In the genomic region with DNA sequence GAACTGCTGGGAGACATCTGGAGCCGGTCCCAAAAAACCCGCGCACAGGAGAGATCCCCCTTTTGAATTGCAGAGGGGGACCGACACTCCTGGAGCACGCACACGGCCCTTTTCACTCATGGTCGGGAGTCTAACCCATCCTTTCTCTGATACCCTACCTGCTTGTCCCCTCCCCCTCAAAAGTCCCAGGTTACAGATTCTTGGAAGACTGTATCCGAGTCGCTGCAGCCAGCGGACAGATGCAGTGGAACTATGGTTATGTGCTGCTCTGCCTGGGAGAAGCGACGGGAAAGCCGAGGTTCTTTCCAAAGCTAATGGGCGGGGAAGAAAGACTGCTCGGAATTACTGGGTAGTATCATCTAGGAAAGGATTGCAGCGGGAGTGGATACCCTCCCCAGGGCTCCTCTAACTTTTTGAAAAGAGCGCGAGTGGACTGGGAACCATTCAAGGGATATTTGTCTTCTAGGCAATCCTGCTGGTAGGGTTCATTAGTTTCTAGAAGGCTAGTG, we compare ENCODE assay signal across 7 cellular contexts. TPM values are rescaled to one million over a fixed set of nuclear protein-coding genes. Genes with fewer than 3 reads are reported as not detected.
DNase-seq lines count a peak whose midpoint lies in the region; ATAC-seq and TF ChIP-seq lines count a peak whose summit lies in the region.

No MANE protein-coding gene starts in this region.

- H3K27me3 ChIP-seq in HUES64 (ENCODE audit: insufficient read depth, low read length) (peaks cover 99% of the 10 kb centered on the region), iPS-20b (ENCODE audit: insufficient read depth, low read length) (peaks cover 99% of the 10 kb centered on the region)

- H3K27ac ChIP-seq in HUES64 (ENCODE audit: low read depth, low read length) (no peak overlapping the region), iPS-20b (ENCODE audit: low read length) (no peak overlapping the region), skin epidermis (peak overlapping the region in 11 of 21 experiments; percentile 19 to 79 (median 63))

- no peak for TF ChIP-seq CTCF in astrocyte of the spinal cord (IDR thresholded peaks at IDR 0.05; ENCODE audit: low read depth, low read length)

- H3K9ac ChIP-seq in HUES64 (ENCODE audit: low read depth, low read length) (no peak overlapping the region), iPS-20b (ENCODE audit: low read depth, low read length) (no peak overlapping the region)

- ATAC-seq in HG02571 (IDR thresholded peaks at IDR 0.05; ENCODE audit: unreplicated experiment): no peak

- no peaks in the 10 kb centered on the region for H3K9me3 ChIP-seq in HUES64 (ENCODE audit: insufficient read depth, low read depth, low read length)
- H3K9me3 ChIP-seq in iPS-20b (ENCODE audit: insufficient read depth, low read depth, low read length): no peaks in the 10 kb centered on the region; the same call in 1 of the 2 replicates

- WGBS in HUES64: 2% methylated on average over 18 of the region's 18 CpGs

- H3K36me3 ChIP-seq in HUES64 (ENCODE audit: insufficient read depth, low read length): no peaks in the 10 kb centered on the region
- no peaks in the 10 kb centered on the region for H3K36me3 ChIP-seq in iPS-20b (ENCODE audit: insufficient read depth, low read depth, low read length)

- in situ Hi-C loops in astrocyte of the spinal cord (cut with HindIII; ENCODE audit: low sequenced_read_pairs): no loop called here

- H3K4me1 ChIP-seq in HUES64 (ENCODE audit: insufficient read depth, low read length) (peaks cover 61% of the 10 kb centered on the region), iPS-20b (ENCODE audit: insufficient read depth, low read length) (peaks cover 24% of the 10 kb centered on the region)

- peak overlapping the region; percentile 58 for H3K4me3 ChIP-seq in HUES64 (ENCODE audit: low read length)
- peak overlapping the region; percentile 38 for H3K4me3 ChIP-seq in astrocyte of the spinal cord (ENCODE audit: low read depth, low read length)
- H3K4me3 ChIP-seq in iPS-20b (ENCODE audit: low read length): peak overlapping the region; percentile 42
- H3K4me3 ChIP-seq in skin epidermis: peak overlapping the region in 6 of 7 experiments; percentile 36 to 54 (median 44)

- peak; percentile 19 for DNase-seq in astrocyte of the spinal cord (ENCODE audit: low read depth, low spot score)
- no peak for DNase-seq in NCI-H128 (lab: John Stamatoyannopoulos, UW; ENCODE audit: unreplicated experiment)
- no peak for DNase-seq in NCI-H2081 treated with DMSO at 0.1 percent for 48 hours (lab: John Stamatoyannopoulos, UW)

RNA-seq across cellular contexts. Expression of a gene that starts 1.5 kb away (rescaled TPM):
- 0.15 TPM for polyA plus RNA-seq in HUES64 (2013, experiment 1 of 2)
- 0.38 TPM for polyA plus RNA-seq in HUES64 (2013, experiment 2 of 2)

Comparison
In these comparisons a context has a peak if more than half of its experiments do, and no peak if none do; other contexts are left out.
1. H3K27ac ChIP-seq: peak in skin epidermis (11 of 21); none in HUES64 (single experiment) and iPS-20b (single experiment).
2. Peak in every context shown above with its lines, with median percentiles within 50 percentile points of each other: H3K4me3 ChIP-seq.